26 cellular contexts compared by ENCODE assay signal in genomic region chr4:84530449-84530848, GRCh38. TPM values are rescaled to one million over a fixed set of nuclear protein-coding genes. Genes with fewer than 3 reads are reported as not detected.
DNase-seq lines count a peak whose midpoint lies in the region; ATAC-seq, FAIRE-seq and TF ChIP-seq lines count a peak whose summit lies in the region.
"Had no signal": no experiment of that assay in that cellular context is flagged by ENCODE, and none has a peak within 500 bp of the region (broad histone marks: within the 10 kb centered on the region; RNA-seq: fewer than 3 reads in every experiment).

No MANE protein-coding gene starts in this region.

- peaks cover 4% of the 10 kb centered on the region for H3K4me1 Mint-ChIP-seq in activated T-cell treated with anti-CD3 and anti-CD28 coated beads, Interleukin-2, amount 50 U/mL, for 72 hours (ENCODE audit: low read depth)
- H3K4me1 Mint-ChIP-seq: activated naive CD8-positive, alpha-beta T cell treated with anti-CD3 and anti-CD28 coated beads, Interleukin-2, amount 50 U/mL, for 24 hours; naive B cell; stimulated activated effector memory CD8-positive, alpha-beta T cell treated with anti-CD3 and anti-CD28 coated beads, Interleukin-12 subunit alpha, Interleukin-12 subunit beta, amount 100 ng/mL, for 72 hours had no signal

- H3K4me3 Mint-ChIP-seq in activated T-cell treated with anti-CD3 and anti-CD28 coated beads, Interleukin-2, amount 50 U/mL, for 72 hours, result no peak overlapping the region
- H3K4me3 Mint-ChIP-seq: activated naive CD8-positive, alpha-beta T cell treated with anti-CD3 and anti-CD28 coated beads, Interleukin-2, amount 50 U/mL, for 24 hours; naive B cell; stimulated activated effector memory CD8-positive, alpha-beta T cell treated with anti-CD3 and anti-CD28 coated beads, Interleukin-12 subunit alpha, Interleukin-12 subunit beta, amount 100 ng/mL, for 72 hours had no signal

- no peak overlapping the region for H3K27ac ChIP-seq in ovary
- H3K27ac ChIP-seq: C4-2B, dorsolateral prefrontal cortex, KMS-11 had no signal

- intact Hi-C loops in ovary (cut with DNase I), result no loop called here

- peak; percentile 35 for FAIRE-seq in D721Med (lab: Jason Lieb, UNC)
- FAIRE-seq: bronchial epithelial cell had no signal

- no peaks in the 10 kb centered on the region for H3K36me3 Mint-ChIP-seq in activated T-cell treated with anti-CD3 and anti-CD28 coated beads, Interleukin-2, amount 50 U/mL, for 72 hours (ENCODE audit: insufficient read depth in 2 of 2)
- H3K36me3 Mint-ChIP-seq: naive B cell; stimulated activated effector memory CD8-positive, alpha-beta T cell treated with anti-CD3 and anti-CD28 coated beads, Interleukin-12 subunit alpha, Interleukin-12 subunit beta, amount 100 ng/mL, for 72 hours had no signal

- no peaks in the 10 kb centered on the region for H3K4me1 ChIP-seq in ovary (ENCODE audit: insufficient read depth)

- peaks cover 0 to 4% of the 10 kb centered on the region in 2 donors for H3K9me3 Mint-ChIP-seq in activated T-cell treated with anti-CD3 and anti-CD28 coated beads, Interleukin-2, amount 50 U/mL, for 72 hours
- H3K9me3 Mint-ChIP-seq: activated naive CD8-positive, alpha-beta T cell treated with anti-CD3 and anti-CD28 coated beads, Interleukin-2, amount 50 U/mL, for 24 hours; stimulated activated effector memory CD8-positive, alpha-beta T cell treated with anti-CD3 and anti-CD28 coated beads, Interleukin-12 subunit alpha, Interleukin-12 subunit beta, amount 100 ng/mL, for 72 hours had no signal

- TF ChIP-seq CTCF in D721Med (IDR thresholded peaks at IDR 0.05; ENCODE audit: insufficient read depth, missing control alignments) (no peak), ovary (IDR thresholded peaks at IDR 0.05) (no peak)

- H3K27me3 Mint-ChIP-seq in activated T-cell treated with anti-CD3 and anti-CD28 coated beads, Interleukin-2, amount 50 U/mL, for 72 hours (ENCODE audit: low read depth), result peaks cover 42% of the 10 kb centered on the region

- WGBS in ovary, 3 donors, result 41 to 46% (median 42%) methylated on average over 1 of the region's 1 CpG

- H3K4me3 ChIP-seq in ovary, result no peak overlapping the region
- H3K4me3 ChIP-seq: dorsolateral prefrontal cortex had no signal

- no peak for ATAC-seq in SK-N-SH treated with all-trans-retinoic acid at 6 μM for 48 hours
- ATAC-seq in activated T-cell treated with anti-CD3 and anti-CD28 coated beads, Interleukin-2, amount 50 U/mL, for 72 hours (replicated peaks in 1 of 2), result no peak
- no peak for ATAC-seq in HG02870 (IDR thresholded peaks at IDR 0.05; ENCODE audit: unreplicated experiment)
- ATAC-seq: activated naive CD8-positive, alpha-beta T cell treated with anti-CD3 and anti-CD28 coated beads, Interleukin-2, amount 50 U/mL, for 24 hours; right cardiac atrium; stimulated activated effector memory CD8-positive, alpha-beta T cell treated with anti-CD3 and anti-CD28 coated beads, Interleukin-12 subunit alpha, Interleukin-12 subunit beta, amount 100 ng/mL, for 72 hours had no signal

- H3K36me3 ChIP-seq in ovary, result no peaks in the 10 kb centered on the region

- H3K27me3 ChIP-seq in ovary, result no peaks in the 10 kb centered on the region

- no peak for TF ChIP-seq EP300 in ovary (IDR thresholded peaks at IDR 0.05)

- no peaks in the 10 kb centered on the region for H3K9me3 ChIP-seq in ovary

- H3K27ac Mint-ChIP-seq in activated T-cell treated with anti-CD3 and anti-CD28 coated beads, Interleukin-2, amount 50 U/mL, for 72 hours, result no peak overlapping the region
- H3K27ac Mint-ChIP-seq: activated naive CD8-positive, alpha-beta T cell treated with anti-CD3 and anti-CD28 coated beads, Interleukin-2, amount 50 U/mL, for 24 hours; naive B cell; stimulated activated effector memory CD8-positive, alpha-beta T cell treated with anti-CD3 and anti-CD28 coated beads, Interleukin-12 subunit alpha, Interleukin-12 subunit beta, amount 100 ng/mL, for 72 hours had no signal

- no peak for TF ChIP-seq POLR2A in ovary (IDR thresholded peaks at IDR 0.05)

- DNase-seq in D721Med (ENCODE audit: insufficient read length, low spot score) (no peak), HS-5 (ENCODE audit: low read depth) (peak; percentile 34), fibroblast of peridontal ligament (ENCODE audit: extremely low read depth) (peak; percentile 22), ovary (no peak)
- DNase-seq in stimulated activated CD4-positive, alpha-beta T cell treated with anti-CD3 and anti-CD28 coated beads, Interleukin-4, amount 100 ng/mL, for 4 hours, result no peak
- DNase-seq in activated T-cell treated with anti-CD3 and anti-CD28 coated beads, Interleukin-2, amount 50 U/mL, for 72 hours, result no peak
- DNase-seq: ACHN; activated CD8-positive, alpha-beta memory T cell treated with anti-CD3 and anti-CD28 coated beads, Interleukin-2, amount 50 U/mL, for 48 hours; activated effector memory CD4-positive, alpha-beta T cell treated with anti-CD3 and anti-CD28 coated beads, Interleukin-2, amount 50 U/mL, for 16 hours; activated naive CD8-positive, alpha-beta T cell treated with anti-CD3 and anti-CD28 coated beads, Interleukin-2, amount 50 U/mL, for 24 hours; DMS153; dorsolateral prefrontal cortex; GOT3; naive B cell; NCI-H1048; NCI-H2081 treated with DMSO at 0.1 percent for 48 hours; right cardiac atrium; T-helper 1 cell had no signal

TF ChIP-seq in SK-N-SH treated with all-trans-retinoic acid at 6 μM for 48 hours, 23 proteins besides CTCF, POLR2A, EP300 and RAD21:
- no peak for TF ChIP-seq RARB (CRISPR knock-in tag; IDR thresholded peaks at IDR 0.05)
- peak; percentile 47; the same call in 1 of the 2 replicates for TF ChIP-seq TCF4 (CRISPR knock-in tag; IDR thresholded peaks at IDR 0.05; ENCODE audit: borderline replicate concordance)
TF ChIP-seq in SK-N-SH treated with all-trans-retinoic acid at 6 μM for 48 hours: peak in this region for 1.

RNA-seq across cellular contexts. Expression of gene NKX6-1, which starts 31.4 kb away (rescaled TPM):
- total RNA-seq in activated T-cell treated with anti-CD3 and anti-CD28 coated beads, Interleukin-2, amount 50 U/mL, for 72 hours, result not detected
- under 1 TPM in 4 of 7 donors, not detected in 3; 0.07 to 0.40 (median 0.22) TPM for total RNA-seq in ovary
- under 1 TPM; 0.04 to 0.08 TPM for polyA plus RNA-seq in ovary
- total RNA-seq: bronchial epithelial cell, osteocyte, right cardiac atrium, temporal lobe had no signal
- polyA plus RNA-seq: right cardiac atrium had no signal

RNA-seq across cellular contexts. Expression of gene CDS1, which starts 52.5 kb away (rescaled TPM):
- under 1 TPM; 0.22 to 0.28 TPM for total RNA-seq in activated T-cell treated with anti-CD3 and anti-CD28 coated beads, Interleukin-2, amount 50 U/mL, for 72 hours
- total RNA-seq in ovary, result 10 to 100 TPM in 2 of 7 donors, 1 to 10 TPM in 5; 5.9 to 28.0 (median 7.8) TPM
- polyA plus RNA-seq in ovary, result 1 to 10 TPM; 2.7 to 4.3 TPM
- total RNA-seq: osteocyte had no signal

Comparison
In these comparisons a context has a peak if more than half of its experiments do, and no peak if none do; other contexts are left out.
1. DNase-seq: peak in HS-5 (single experiment) and fibroblast of peridontal ligament (single experiment); none in D721Med (single experiment), stimulated activated CD4-positive, alpha-beta T cell treated with anti-CD3 and anti-CD28 coated beads, Interleukin-4, amount 100 ng/mL, for 4 hours (0 of 2), activated T-cell treated with anti-CD3 and anti-CD28 coated beads, Interleukin-2, amount 50 U/mL, for 72 hours (0 of 2) and ovary (0 of 5).
2. RNA of gene CDS1, which starts 52.5 kb away (total RNA-seq): 5.9 to 28.0 TPM in ovary; 0.22 to 0.28 TPM in activated T-cell treated with anti-CD3 and anti-CD28 coated beads, Interleukin-2, amount 50 U/mL, for 72 hours; every median in the first group is over 4 times any median in the second.